ENCODE assay signal across 1 cellular context in the genomic region with DNA sequence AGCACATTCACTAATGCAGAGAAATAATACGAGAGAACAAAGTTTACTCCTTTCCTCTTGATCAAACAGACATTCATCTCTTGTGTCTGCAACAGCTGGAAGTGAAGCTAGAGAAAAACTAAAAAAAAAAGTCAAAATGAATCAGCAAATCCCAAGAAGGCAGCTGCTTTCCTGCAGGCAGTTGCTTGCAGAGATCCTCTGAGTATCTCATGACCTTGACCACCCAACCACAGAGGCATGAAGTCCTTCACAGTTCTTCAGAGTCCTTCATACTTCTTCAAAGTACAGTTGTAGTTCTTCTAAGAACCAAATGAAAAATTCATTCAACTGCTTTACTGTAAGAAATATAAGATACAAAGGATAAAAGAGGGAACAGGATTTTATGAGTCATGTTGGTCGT.
TF ChIP-seq lines count a peak whose summit lies in the region.

No MANE protein-coding gene starts in this region.

TF ChIP-seq in K562, 482 proteins besides CTCF, POLR2A, EP300 and RAD21 (continued from another document):
- no peak for TF ChIP-seq ZFP91 (CRISPR knock-in tag; IDR thresholded peaks at IDR 0.05)
- TF ChIP-seq C11orf30 (IDR thresholded peaks at IDR 0.05; ENCODE audit: low read depth): 0 out of 2 replicates have a peak, but pooled peaks have one; percentile 15
- TF ChIP-seq SMAD2 (IDR thresholded peaks at IDR 0.05; ENCODE audit: low read depth, low read length): no peak
- TF ChIP-seq ADNP (tag; IDR thresholded peaks at IDR 0.05): no peak
- peak; percentile 34; the same call in 1 of the 2 replicates for TF ChIP-seq ESRRA (IDR thresholded peaks at IDR 0.05; ENCODE audit: borderline replicate concordance, low read depth)
